10 cellular contexts compared by ENCODE assay signal in genomic region chr10:75392271-75392670, GRCh38. TPM values are rescaled to one million over a fixed set of nuclear protein-coding genes. Genes with fewer than 3 reads are reported as not detected.
"Had no signal": no experiment of that assay in that cellular context is flagged by ENCODE, and none has a peak within 500 bp of the region (broad histone marks: within the 10 kb centered on the region; RNA-seq: fewer than 3 reads in every experiment).

No MANE protein-coding gene starts in this region.

- H3K9me3 ChIP-seq: HAP-1 had no signal

- ATAC-seq: HCT116 had no signal

- H2AFZ ChIP-seq: GM23248 had no signal

- H3K27ac ChIP-seq: GM23248, HL-60 had no signal

- DNase-seq: GM23248, GOT3, H7, HFFc6, KG1 had no signal

- H3K4me1 ChIP-seq: HAP-1 had no signal

- H3K27ac Mint-ChIP-seq: HFFc6 had no signal

- H3K4me3 ChIP-seq: GM23248, HAP-1 had no signal

- H3K9ac ChIP-seq: GM23248 had no signal

- H3K4me3 Mint-ChIP-seq: HFFc6, IgD-negative memory B cell had no signal

- H3K36me3 ChIP-seq: HAP-1 had no signal

RNA-seq across cellular contexts. Expression of gene ZNF503, which starts 9.3 kb away (rescaled TPM):
- polyA plus RNA-seq: IgD-negative memory B cell had no signal

RNA-seq across cellular contexts. Expression of gene LRMDA, which starts 39.2 kb away (rescaled TPM):
- total RNA-seq: GM23248, H7, HT1080 had no signal
- polyA plus RNA-seq: IgD-negative memory B cell had no signal
